ENCODE assay signal across 17 cellular contexts in genomic region chr13:104327217-104327616, GRCh38.
DNase-seq lines count a peak whose midpoint lies in the region; ATAC-seq and TF ChIP-seq lines count a peak whose summit lies in the region.
"Had no signal": no experiment of that assay in that cellular context is flagged by ENCODE, and none has a peak within 500 bp of the region (broad histone marks: within the 10 kb centered on the region; RNA-seq: fewer than 3 reads in every experiment).

No MANE protein-coding gene starts in this region.

- H3K4me1 ChIP-seq in HCT116 (ENCODE audit: control insufficient read depth in 1 of 2, insufficient read depth in 2 of 2, low read length in 2 of 2) (peaks cover 3 to 5% of the 10 kb centered on the region in 2 experiments), ovary (ENCODE audit: insufficient read depth) (no peaks in the 10 kb centered on the region)

- no peaks in the 10 kb centered on the region for H4K20me1 ChIP-seq in HCT116 (ENCODE audit: insufficient read depth)

- no peak overlapping the region for H3K9ac ChIP-seq in HCT116 (ENCODE audit: low read length)

- intact Hi-C loops in HCT116 (cut with micrococcal nuclease): no loop called here
- intact Hi-C loops in ovary (cut with DNase I): no loop called here

- H3K27ac ChIP-seq in HCT116 (ENCODE audit: low read depth, low read length): no peak overlapping the region
- no peak overlapping the region for H3K27ac ChIP-seq in ovary
- H3K27ac ChIP-seq: C4-2B had no signal

- BruUV-seq in HCT116 (replicated peaks; lab: Mats Ljungman, UMichigan): no TSS peak

- ATAC-seq in HCT116: no peak
- ATAC-seq: K562 had no signal

- peaks cover 21% of the 10 kb centered on the region for H3K36me3 Mint-ChIP-seq in mesothelial cell of epicardium

- CTCF ChIA-PET in HCT116 (lab: Charles Lee): no interaction called here

- H3K9me3 ChIP-seq in HCT116 (ENCODE audit: control insufficient read depth in 1 of 2, insufficient read depth in 1 of 2, low read depth in 1 of 2, low read length in 2 of 2) (no peaks in the 10 kb centered on the region), ovary (no peaks in the 10 kb centered on the region)

- H3K4me2 ChIP-seq in HCT116 (ENCODE audit: low read length): peak overlapping the region; percentile 25; the same call in 1 of the 2 replicates

- RAD21 ChIA-PET in HCT116 (lab: Charles Lee; ENCODE audit: low non-redundant PET in 1 of 2, low total read pairs in 2 of 2, uncharacterized antibody in 2 of 2, unreplicated experiment in 2 of 2): no interaction called here

- H2AFZ ChIP-seq in HCT116 (ENCODE audit: low read depth, low read length, poor library complexity, severe bottlenecking): no peak overlapping the region

- peaks cover 20% of the 10 kb centered on the region for H3K9me3 Mint-ChIP-seq in mesothelial cell of epicardium

- H3K4me3 Mint-ChIP-seq in mesothelial cell of epicardium: no peak overlapping the region

- POLR2A ChIA-PET in HCT116 (lab: Charles Lee): no interaction called here

- H3K36me3 ChIP-seq in HCT116 (ENCODE audit: control insufficient read depth in 1 of 2, insufficient read depth in 2 of 2, low read length in 2 of 2) (no peaks in the 10 kb centered on the region), ovary (no peaks in the 10 kb centered on the region)

- TF ChIP-seq POLR2A in HCT116 (IDR thresholded peaks at IDR 0.05; ENCODE audit: borderline replicate concordance, extremely low read depth, insufficient read depth, insufficient read length) (no peak), ovary (IDR thresholded peaks at IDR 0.05) (no peak)

- peaks cover 16% of the 10 kb centered on the region for H3K4me1 Mint-ChIP-seq in mesothelial cell of epicardium

- TF ChIP-seq CTCF in HCT116 (IDR thresholded peaks at IDR 0.05 in 2 of 3, conservative IDR thresholded peaks at IDR 0.05 in 1 of 3; ENCODE audit: borderline replicate concordance in 1 of 3, insufficient read depth in 1 of 3, low read depth in 2 of 3, low read length in 2 of 3) (no peak), mesothelial cell of epicardium (IDR thresholded peaks at IDR 0.05; ENCODE audit: unreplicated experiment) (no peak), ovary (IDR thresholded peaks at IDR 0.05) (no peak)

- no peaks in the 10 kb centered on the region for H3K79me2 ChIP-seq in HCT116 (ENCODE audit: insufficient read depth, low read length)

- no peak for DNase-seq in HCT116 (ENCODE audit: low read depth, low spot score)
- peak; percentile 17 for DNase-seq in LHCN-M2 (ENCODE audit: low read depth)
- peak; percentile 36 for DNase-seq in dermis blood vessel endothelial cell
- DNase-seq in mesothelial cell of epicardium (ENCODE audit: low spot score in 2 of 2, unreplicated experiment in 2 of 2): no peak
- DNase-seq in activated T-cell treated with anti-CD3 and anti-CD28 coated beads, Interleukin-2, amount 50 U/mL, for 1 hour: no peak
- DNase-seq in activated CD4-positive, alpha-beta T cell treated with anti-CD3 and anti-CD28 coated beads, Interleukin-2, amount 50 U/mL, for 1 hour: no peak
- no peak for DNase-seq in ovary
- DNase-seq: AML-193; DMS79; GOT3; NCI-H1105; NCI-H2107; NCI-H510A; NCI-H748 treated with DMSO at 0.1 percent for 48 hours; NK-92 treated with Interleukin-12 subunit alpha and Interleukin-12 subunit beta, amount 100 ng/mL, for 24 hours had no signal

- no peak for TF ChIP-seq RAD21 in HCT116 (IDR thresholded peaks at IDR 0.05; ENCODE audit: low read depth)

- TF ChIP-seq EP300 in ovary (IDR thresholded peaks at IDR 0.05): no peak

- H3K4me3 ChIP-seq in HCT116 (replicated peaks in 1 of 2; ENCODE audit: low read depth in 1 of 2, low read length in 2 of 2) (no peak overlapping the region), ovary (no peak overlapping the region)
- H3K4me3 ChIP-seq: K562 had no signal

- no peaks in the 10 kb centered on the region for H3K9me2 ChIP-seq in HCT116 (ENCODE audit: insufficient read depth)

- no peaks in the 10 kb centered on the region for H3K27me3 Mint-ChIP-seq in mesothelial cell of epicardium (ENCODE audit: low read depth)

- H3K27ac Mint-ChIP-seq in mesothelial cell of epicardium: peak overlapping the region; percentile 54

- H3K27me3 ChIP-seq in HCT116 (ENCODE audit: insufficient read depth, low read length) (no peaks in the 10 kb centered on the region), ovary (no peaks in the 10 kb centered on the region)

TF ChIP-seq in HCT116, 20 proteins besides CTCF, POLR2A, EP300 and RAD21:
- TF ChIP-seq, protein P1, sequence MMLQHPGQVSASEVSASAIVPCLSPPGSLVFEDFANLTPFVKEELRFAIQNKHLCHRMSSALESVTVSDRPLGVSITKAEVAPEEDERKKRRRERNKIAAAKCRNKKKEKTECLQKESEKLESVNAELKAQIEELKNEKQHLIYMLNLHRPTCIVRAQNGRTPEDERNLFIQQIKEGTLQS (IDR thresholded peaks at IDR 0.05): no peak
- no peak for TF ChIP-seq CBX3 (IDR thresholded peaks at IDR 0.05; ENCODE audit: low read depth)
- TF ChIP-seq EGR1 (IDR thresholded peaks at IDR 0.05; ENCODE audit: low read depth): no peak
- no peak for TF ChIP-seq SRF (IDR thresholded peaks at IDR 0.05; ENCODE audit: low read depth)
- TF ChIP-seq TCF7L2 (IDR thresholded peaks at IDR 0.05; ENCODE audit: borderline replicate concordance, extremely low read depth, insufficient read depth, insufficient read length): no peak
- no peak for TF ChIP-seq JUND (IDR thresholded peaks at IDR 0.05)
- TF ChIP-seq YY1 (IDR thresholded peaks at IDR 0.05; ENCODE audit: extremely low read depth, insufficient replicate concordance, low read depth, low read length): no peak
- TF ChIP-seq ZFX (IDR thresholded peaks at IDR 0.05): no peak
- TF ChIP-seq MAX (IDR thresholded peaks at IDR 0.05): no peak
- TF ChIP-seq SIN3A (IDR thresholded peaks at IDR 0.05; ENCODE audit: low read depth): no peak
- TF ChIP-seq EZH2 (IDR thresholded peaks at IDR 0.05): no peak
- TF ChIP-seq CEBPB (IDR thresholded peaks at IDR 0.05; ENCODE audit: low read depth): no peak
- no peak for TF ChIP-seq SP1 (IDR thresholded peaks at IDR 0.05; ENCODE audit: low read depth)
- TF ChIP-seq POLR2AphosphoS5 (IDR thresholded peaks at IDR 0.05; ENCODE audit: low read depth, low read length): no peak
- TF ChIP-seq ELF1 (IDR thresholded peaks at IDR 0.05; ENCODE audit: borderline replicate concordance, low read depth): no peak
- no peak for TF ChIP-seq EZH2phosphoT487 (IDR thresholded peaks at IDR 0.05; ENCODE audit: borderline replicate concordance)
- no peak for TF ChIP-seq FOSL1 (IDR thresholded peaks at IDR 0.05; ENCODE audit: low read depth)
- TF ChIP-seq, protein P2, sequence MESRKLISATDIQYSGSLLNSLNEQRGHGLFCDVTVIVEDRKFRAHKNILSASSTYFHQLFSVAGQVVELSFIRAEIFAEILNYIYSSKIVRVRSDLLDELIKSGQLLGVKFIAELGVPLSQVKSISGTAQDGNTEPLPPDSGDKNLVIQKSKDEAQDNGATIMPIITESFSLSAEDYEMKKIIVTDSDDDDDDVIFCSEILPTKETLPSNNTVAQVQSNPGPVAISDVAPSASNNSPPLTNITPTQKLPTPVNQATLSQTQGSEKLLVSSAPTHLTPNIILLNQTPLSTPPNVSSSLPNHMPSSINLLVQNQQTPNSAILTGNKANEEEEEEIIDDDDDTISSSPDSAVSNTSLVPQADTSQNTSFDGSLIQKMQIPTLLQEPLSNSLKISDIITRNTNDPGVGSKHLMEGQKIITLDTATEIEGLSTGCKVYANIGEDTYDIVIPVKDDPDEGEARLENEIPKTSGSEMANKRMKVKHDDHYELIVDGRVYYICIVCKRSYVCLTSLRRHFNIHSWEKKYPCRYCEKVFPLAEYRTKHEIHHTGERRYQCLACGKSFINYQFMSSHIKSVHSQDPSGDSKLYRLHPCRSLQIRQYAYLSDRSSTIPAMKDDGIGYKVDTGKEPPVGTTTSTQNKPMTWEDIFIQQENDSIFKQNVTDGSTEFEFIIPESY (IDR thresholded peaks at IDR 0.05; ENCODE audit: extremely low read depth, insufficient replicate concordance, low read length): no peak

Comparison
In these comparisons a context has a peak if more than half of its experiments do, and no peak if none do; other contexts are left out.
1. DNase-seq: peak in LHCN-M2 (single experiment) and dermis blood vessel endothelial cell (single experiment); none in HCT116 (single experiment), mesothelial cell of epicardium (0 of 2), activated T-cell treated with anti-CD3 and anti-CD28 coated beads, Interleukin-2, amount 50 U/mL, for 1 hour (single experiment), activated CD4-positive, alpha-beta T cell treated with anti-CD3 and anti-CD28 coated beads, Interleukin-2, amount 50 U/mL, for 1 hour (single experiment) and ovary (0 of 5).